In genomic region chr4:2812600-2812932, GRCh38 we compare ENCODE assay signal across 8 cellular contexts. TPM values are rescaled to one million over a fixed set of nuclear protein-coding genes. Genes with fewer than 3 reads are reported as not detected.
DNase-seq lines count a peak whose midpoint lies in the region; ATAC-seq and TF ChIP-seq lines count a peak whose summit lies in the region.

No MANE protein-coding gene starts in this region.

- intact Hi-C loops in cardiac septum (cut with DNase I): no loop called here
- intact Hi-C loops in activated T-helper 2 cell treated with anti-CD3 and anti-CD28 coated beads, Interferon-gamma antibody, Interleukin-2, Interleukin-4, amounts not matched to agents 10 μg/mL and 5 μg/mL and 100 μg/mL, durations not matched to agents 14 hours and 24 hours and 36 hours (cut with micrococcal nuclease): loop anchor here (1.0 to 5.0 kb wide), 3 partner anchors 14 to 48 kb away; no protein-coding TSS in a partner anchor
- intact Hi-C loops in lower lobe of right lung (cut with DNase I): no loop called here

- H3K9me3 Mint-ChIP-seq in activated T-helper 2 cell treated with anti-CD3 and anti-CD28 coated beads, Interferon-gamma antibody, Interleukin-2, Interleukin-4, amounts not matched to agents 10 μg/mL and 5 μg/mL and 100 μg/mL, durations not matched to agents 14 hours and 24 hours and 36 hours: no peaks in the 10 kb centered on the region

- H3K27ac ChIP-seq in right atrium auricular region (peak overlapping the region; percentile 65 to 70), lower lobe of right lung (peak overlapping the region; percentile 88), urinary bladder (ENCODE audit: low read depth) (peak overlapping the region; percentile 46)

- H3K4me1 ChIP-seq in right atrium auricular region (peaks cover 0 to 60% of the 10 kb centered on the region in 2 donors), lower lobe of right lung (peaks cover 93% of the 10 kb centered on the region), urinary bladder (ENCODE audit: insufficient read depth) (peaks cover 2% of the 10 kb centered on the region)

- H3K36me3 ChIP-seq in right atrium auricular region (no peaks in the 10 kb centered on the region), lower lobe of right lung (peaks cover 11% of the 10 kb centered on the region), urinary bladder (ENCODE audit: insufficient read depth) (no peaks in the 10 kb centered on the region)

- H3K27me3 ChIP-seq in right atrium auricular region (no peaks in the 10 kb centered on the region), lower lobe of right lung (ENCODE audit: low read depth) (no peaks in the 10 kb centered on the region)

- H3K4me3 ChIP-seq in right atrium auricular region (peak overlapping the region; percentile 25 to 43), lower lobe of right lung (peak overlapping the region; percentile 68), urinary bladder (ENCODE audit: low read depth, low read length) (peak overlapping the region; percentile 25)

- H3K9me3 ChIP-seq in right atrium auricular region: no peaks in the 10 kb centered on the region
- no peaks in the 10 kb centered on the region for H3K9me3 ChIP-seq in lower lobe of right lung

- DNase-seq in right atrium auricular region (ENCODE audit: low spot score) (no peak), cardiac septum (ENCODE audit: low spot score) (no peak), lower lobe of right lung (no peak), NCI-H2196 (lab: John Stamatoyannopoulos, UW; ENCODE audit: unreplicated experiment) (no peak)
- no peak for DNase-seq in activated T-helper 2 cell treated with anti-CD3 and anti-CD28 coated beads, Interferon-gamma antibody, Interleukin-2, Interleukin-4, amounts not matched to agents 10 μg/mL and 5 μg/mL and 100 μg/mL, durations not matched to agents 14 hours and 24 hours and 36 hours (ENCODE audit: low spot score)

- ATAC-seq in lower lobe of right lung (no peak), GM21737 (IDR thresholded peaks at IDR 0.05; ENCODE audit: unreplicated experiment) (no peak), HG02588 (IDR thresholded peaks at IDR 0.05; ENCODE audit: unreplicated experiment) (no peak)

- peak overlapping the region; percentile 98 for H3K27ac Mint-ChIP-seq in activated T-helper 2 cell treated with anti-CD3 and anti-CD28 coated beads, Interferon-gamma antibody, Interleukin-2, Interleukin-4, amounts not matched to agents 10 μg/mL and 5 μg/mL and 100 μg/mL, durations not matched to agents 14 hours and 24 hours and 36 hours

- no peak for TF ChIP-seq CTCF in right atrium auricular region (IDR thresholded peaks at IDR 0.05)
- no peak for TF ChIP-seq CTCF in lower lobe of right lung (IDR thresholded peaks at IDR 0.05)

- peaks cover 43% of the 10 kb centered on the region for H3K4me1 Mint-ChIP-seq in activated T-helper 2 cell treated with anti-CD3 and anti-CD28 coated beads, Interferon-gamma antibody, Interleukin-2, Interleukin-4, amounts not matched to agents 10 μg/mL and 5 μg/mL and 100 μg/mL, durations not matched to agents 14 hours and 24 hours and 36 hours (ENCODE audit: low read depth)

- H3K4me3 Mint-ChIP-seq in activated T-helper 2 cell treated with anti-CD3 and anti-CD28 coated beads, Interferon-gamma antibody, Interleukin-2, Interleukin-4, amounts not matched to agents 10 μg/mL and 5 μg/mL and 100 μg/mL, durations not matched to agents 14 hours and 24 hours and 36 hours (ENCODE audit: low read depth): peak overlapping the region; percentile 96

- H3K36me3 Mint-ChIP-seq in activated T-helper 2 cell treated with anti-CD3 and anti-CD28 coated beads, Interferon-gamma antibody, Interleukin-2, Interleukin-4, amounts not matched to agents 10 μg/mL and 5 μg/mL and 100 μg/mL, durations not matched to agents 14 hours and 24 hours and 36 hours (ENCODE audit: low read depth): peaks cover 34% of the 10 kb centered on the region

- H3K27me3 Mint-ChIP-seq in activated T-helper 2 cell treated with anti-CD3 and anti-CD28 coated beads, Interferon-gamma antibody, Interleukin-2, Interleukin-4, amounts not matched to agents 10 μg/mL and 5 μg/mL and 100 μg/mL, durations not matched to agents 14 hours and 24 hours and 36 hours (ENCODE audit: low read depth): no peaks in the 10 kb centered on the region

- WGBS in urinary bladder: 32% methylated on average over 7 of the region's 7 CpGs

RNA-seq across cellular contexts. Expression of gene SH3BP2, which starts 19.7 kb away (rescaled TPM):
- total RNA-seq in right atrium auricular region (10 to 100 TPM; 20.1 to 25.2 TPM), cardiac septum (19.1 TPM), lower lobe of right lung (102 TPM), urinary bladder (26.0 TPM)
- total RNA-seq in activated T-helper 2 cell treated with anti-CD3 and anti-CD28 coated beads, Interferon-gamma antibody, Interleukin-2, Interleukin-4, amounts not matched to agents 10 μg/mL and 5 μg/mL and 100 μg/mL, durations not matched to agents 14 hours and 24 hours and 36 hours: 64.3 and 72.7 TPM in 2 replicates
- polyA plus RNA-seq in urinary bladder: 18.8 TPM

RNA-seq across cellular contexts. Expression of gene ADD1, which starts 31.1 kb away (rescaled TPM):
- 100 to 1,000 TPM; 171 to 196 TPM for total RNA-seq in right atrium auricular region
- 213 TPM for total RNA-seq in cardiac septum
- 240 and 242 TPM in 2 replicates for total RNA-seq in activated T-helper 2 cell treated with anti-CD3 and anti-CD28 coated beads, Interferon-gamma antibody, Interleukin-2, Interleukin-4, amounts not matched to agents 10 μg/mL and 5 μg/mL and 100 μg/mL, durations not matched to agents 14 hours and 24 hours and 36 hours
- 279 TPM for total RNA-seq in lower lobe of right lung
- 224 TPM for total RNA-seq in urinary bladder
- polyA plus RNA-seq in urinary bladder: 277 TPM

RNA-seq across cellular contexts. Expression of gene TNIP2, which starts 56.4 kb away (rescaled TPM):
- total RNA-seq in right atrium auricular region: 10 to 100 TPM; 28.0 to 45.8 TPM
- 22.6 TPM for total RNA-seq in cardiac septum
- 69.2 and 72.1 TPM in 2 replicates for total RNA-seq in activated T-helper 2 cell treated with anti-CD3 and anti-CD28 coated beads, Interferon-gamma antibody, Interleukin-2, Interleukin-4, amounts not matched to agents 10 μg/mL and 5 μg/mL and 100 μg/mL, durations not matched to agents 14 hours and 24 hours and 36 hours
- total RNA-seq in lower lobe of right lung: 36.7 TPM
- 13.1 TPM for total RNA-seq in urinary bladder
- 49.8 TPM for polyA plus RNA-seq in urinary bladder
